Comparison of ENCODE assay signal across 2 cellular contexts in genomic region chr16:1790611-1791255, GRCh38.
TF ChIP-seq lines count a peak whose summit lies in the region.

No MANE protein-coding gene starts in this region.

TF ChIP-seq in HepG2, 621 proteins besides CTCF, POLR2A, EP300 and RAD21:
- TF ChIP-seq RBFOX2 (IDR thresholded peaks at IDR 0.05; ENCODE audit: low read depth, low read length) (peak; percentile 41; the same call in 1 of the 2 replicates), CHD2 (IDR thresholded peaks at IDR 0.05; ENCODE audit: low read depth, low read length) (no peak)
TF ChIP-seq in HepG2: peak in this region for 1.

TF ChIP-seq in GM12891, 5 proteins besides CTCF, POLR2A, EP300 and RAD21:
- TF ChIP-seq SPI1 (IDR thresholded peaks at IDR 0.05; ENCODE audit: low read depth, low read length) (no peak), POLR2AphosphoS5 (IDR thresholded peaks at IDR 0.05; ENCODE audit: low read depth, low read length) (no peak), PAX5 (IDR thresholded peaks at IDR 0.05; ENCODE audit: insufficient read depth, low read length, severe bottlenecking) (no peak), POU2F2 (IDR thresholded peaks at IDR 0.05; ENCODE audit: low read depth, low read length) (no peak), TAF1 (IDR thresholded peaks at IDR 0.05; ENCODE audit: low read depth, low read length) (no peak)
